ENCODE assay signal across 9 cellular contexts in the genomic region with DNA sequence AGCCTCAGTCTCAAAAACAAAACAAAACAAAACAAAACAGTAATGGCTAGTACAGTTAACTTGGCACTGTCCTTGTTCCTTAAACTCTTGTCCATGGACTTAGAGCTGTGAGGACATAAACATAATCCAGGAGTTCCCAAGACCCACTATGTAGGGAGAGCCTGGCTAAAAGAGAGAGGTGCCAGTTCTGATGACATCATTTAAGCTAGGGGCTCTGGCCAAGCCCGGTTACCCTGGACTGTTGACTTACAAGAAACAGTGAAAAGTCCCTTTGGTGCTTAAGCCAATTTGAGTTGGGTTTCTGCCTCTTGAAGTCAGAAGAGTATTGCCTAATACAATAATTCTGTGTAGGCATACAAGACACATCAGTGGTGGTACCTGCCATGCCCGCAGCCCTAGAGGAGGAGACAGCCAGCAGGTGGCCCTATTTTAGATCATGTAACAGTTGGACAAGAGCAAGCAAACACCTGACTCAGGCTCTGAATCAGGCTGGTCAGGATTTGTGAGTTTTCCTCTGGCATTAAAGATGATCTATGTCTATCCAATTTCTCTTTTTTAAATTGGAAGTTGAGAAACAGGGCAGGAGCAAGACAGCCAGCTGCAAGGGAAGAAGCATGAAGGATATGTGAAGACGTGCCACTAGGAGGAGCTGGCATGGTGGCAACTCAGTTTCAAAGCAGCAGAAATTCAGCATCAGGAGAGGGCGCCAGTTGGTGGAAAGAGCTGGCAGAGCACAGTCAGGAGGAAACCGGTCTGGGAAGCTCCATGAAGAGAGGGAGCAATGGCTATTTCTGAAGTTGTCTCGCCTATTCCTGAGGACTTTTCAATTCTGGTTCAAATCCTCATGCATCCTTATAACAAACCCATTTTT. TPM values are rescaled to one million over a fixed set of nuclear protein-coding genes. Genes with fewer than 3 reads are reported as not detected.
A peak's percentile ranks its signal among the peaks of the same experiment; 100 is the strongest.
DNase-seq lines count a peak whose midpoint lies in the region; ATAC-seq, FAIRE-seq and TF ChIP-seq lines count a peak whose summit lies in the region.
"Not testable (repeated sequence)": the region's sequence is repeated elsewhere in the genome, so short reads cannot be mapped to it uniquely, and the experiment has no call there.
"Had no signal": no experiment of that assay in that cellular context is flagged by ENCODE, and none has a peak within 500 bp of the region (broad histone marks: within the 10 kb centered on the region; RNA-seq: fewer than 3 reads in every experiment).

No MANE protein-coding gene starts in this region.

- TF ChIP-seq RAD21 in A549 (conservative IDR thresholded peaks at IDR 0.05 in 1 of 2, IDR thresholded peaks at IDR 0.05 in 1 of 2): peak; percentile 62 to 72

- in situ Hi-C loops in KBM-7 (cut with MboI; ENCODE audit: low pct_unique_long_range_greater_than_20kb, low sequenced_read_pairs): not testable (repeated sequence)

- POLR2A ChIA-PET in A549 (lab: Yijun Ruan, JAX): not testable (repeated sequence)

- not testable (repeated sequence) for H3K9me3 ChIP-seq in A549; WERI-Rb-1 (ENCODE audit: severe bottlenecking); pancreas

- H3K27me3 ChIP-seq in WERI-Rb-1 (ENCODE audit: insufficient read depth, low read depth, severe bottlenecking); pancreas: not testable (repeated sequence)

- peak overlapping the region; percentile 62 to 64; a peak in 3 of 6 replicates for H3K27ac ChIP-seq in A549
- H3K27ac ChIP-seq in WERI-Rb-1, pancreas: not testable (repeated sequence)

- H3K4me2 ChIP-seq in A549: peak overlapping the region; percentile 53

- intact Hi-C loops in pancreas (cut with DNase I): not testable (repeated sequence)

- TF ChIP-seq CTCF in A549 (IDR thresholded peaks at IDR 0.05) (peak; percentile 68), GM10266 (IDR thresholded peaks at IDR 0.05; ENCODE audit: control insufficient read depth, insufficient read depth, low read depth, missing control alignments) (peak; percentile 27), WERI-Rb-1 (IDR thresholded peaks at IDR 0.05; ENCODE audit: low read depth, low read length) (peak; percentile 57), pancreas (IDR thresholded peaks at IDR 0.05) (peak in 3 of 4 donors; percentile 29 to 41 (median 30))

- not testable (repeated sequence) for H3K4me3 ChIP-seq in A549; WERI-Rb-1 (ENCODE audit: low read depth, low read length); pancreas

- not testable (repeated sequence) for TF ChIP-seq EP300 in A549 (IDR thresholded peaks at IDR 0.05)

- not testable (repeated sequence) for H3K36me3 ChIP-seq in WERI-Rb-1, pancreas

- TF ChIP-seq POLR2A in A549 (IDR thresholded peaks at IDR 0.05; ENCODE audit: low read length): not testable (repeated sequence)

- CTCF ChIA-PET in A549 (lab: Yijun Ruan, JAX): interaction anchor here (0.6 to 1.7 kb wide), 5 partner anchors 1215 to 1248 kb away, joined by 3 to 8 read pairs (median 4); no protein-coding TSS in a partner anchor

- 16% methylated on average over 4 of the region's 6 CpGs for WGBS in A549 (ENCODE audit: missing lambda C conversion rate)
- WGBS in pancreas, 2 donors: 7 to 10% methylated on average over 3 to 4 of the region's 6 CpGs

- not testable (repeated sequence) for H3K4me1 ChIP-seq in A549, pancreas

- peak; percentile 94 to 97 for ATAC-seq in A549
- peak; percentile 95 to 99 (median 98) for ATAC-seq in pancreas

- FAIRE-seq in A549 (lab: Jason Lieb, UNC); pancreas (lab: Jason Lieb, UNC): not testable (repeated sequence)

- DNase-seq in A549 (ENCODE audit: low read depth in 1 of 2, low spot score in 1 of 2) (peak; percentile 34 to 85), KBM-7 (peak; percentile 57), NCI-H748 treated with DMSO at 0.1 percent for 48 hours (lab: John Stamatoyannopoulos, UW) (peak; percentile 11), WERI-Rb-1 (peak; percentile 44), dermis blood vessel endothelial cell (peak; percentile 69), iPS DF 19.7 (ENCODE audit: low read depth, low spot score) (peak; percentile 33), pancreas (peak in 5 of 6 donors; percentile 41 to 74 (median 59))
- not testable (repeated sequence) for DNase-seq in GM10266 (ENCODE audit: extremely low spot score)

TF ChIP-seq in A549, 52 proteins besides CTCF, POLR2A, EP300 and RAD21:
- TF ChIP-seq SMC3 (IDR thresholded peaks at IDR 0.05): peak; percentile 72

RNA-seq across cellular contexts. Expression of a gene that starts 12.2 kb away (rescaled TPM):
- polyA plus RNA-seq in A549 (2011; rRNA removed) (2.0 and 2.7 TPM in 2 replicates), A549 (2017; fragmentation: RNase III; extraction: RNeasy Plus Mini Kit Qiagen cat#74134 plus additional on column Dnase treatment) (1.9 to 2.1 TPM (median 2.0 TPM) in 3 replicates), pancreas (1 to 10 TPM; 1.3 to 2.3 TPM)
- 5.6 and 6.8 TPM in 2 replicates for polyA plus RNA-seq in A549 (2012; cell fraction: cytosol; rRNA removed)
- polyA plus RNA-seq in A549 (2012; cell fraction: nucleus; rRNA removed): 6.7 and 8.6 TPM in 2 replicates
- polyA minus RNA-seq in A549 (2011; rRNA and poly(A)+ RNA removed): 1.6 and 3.3 TPM in 2 replicates
- total RNA-seq in dermis blood vessel endothelial cell (0.51 and 1.2 TPM in 2 replicates), pancreas (10 to 100 TPM in 1 of 6 donors, 1 to 10 TPM in 5; 1.7 to 10.3 (median 3.9) TPM)
- polyA plus RNA-seq: immature natural killer cell had no signal
